In genomic region chr20:35318502-35319157, GRCh38 we compare ENCODE assay signal across 12 cellular contexts. TPM values are rescaled to one million over a fixed set of nuclear protein-coding genes. Genes with fewer than 3 reads are reported as not detected.
DNase-seq lines count a peak whose midpoint lies in the region; ATAC-seq and TF ChIP-seq lines count a peak whose summit lies in the region.
"Had no signal": no experiment of that assay in that cellular context is flagged by ENCODE, and none has a peak within 500 bp of the region (broad histone marks: within the 10 kb centered on the region; RNA-seq: fewer than 3 reads in every experiment).

No MANE protein-coding gene starts in this region.

- H3K36me3 ChIP-seq in adipocyte (ENCODE audit: control insufficient read depth, insufficient read depth, low read length, severe bottlenecking) (no peaks in the 10 kb centered on the region), upper lobe of left lung (peaks cover 0 to 3% (median 0%) of the 10 kb centered on the region in 4 donors)

- TF ChIP-seq POLR2A in upper lobe of left lung (IDR thresholded peaks at IDR 0.05), result no peak

- H3K27me3 ChIP-seq in adipocyte (replicated peaks; ENCODE audit: control insufficient read depth, insufficient read depth, low read length) (no peaks in the 10 kb centered on the region), upper lobe of left lung (no peaks in the 10 kb centered on the region)

- H3K4me3 ChIP-seq in adipocyte (ENCODE audit: low read length) (no peak overlapping the region), upper lobe of left lung (no peak overlapping the region)

- CTCF ChIA-PET in activated CD4-positive, alpha-beta memory T cell treated with anti-CD3 and anti-CD28 coated beads for 36 hours (lab: Charles Lee), result interaction anchor here (1.5 to 3.0 kb wide), 3 partner anchors 11 to 15 kb away, joined by 8 to 22 read pairs (median 10); no protein-coding TSS in a partner anchor
- CTCF ChIA-PET in activated CD4-positive, alpha-beta memory T cell treated with anti-CD3 and anti-CD28 coated beads, Interleukin-2, amount 10 ng/mL, durations not matched to agents 7 days and 5 days (lab: Charles Lee), result interaction anchor here (1.2 to 2.9 kb wide), 4 partner anchors 11 to 71 kb away, joined by 3 to 16 read pairs (median 8); no protein-coding TSS in a partner anchor

- H3K36me3 Mint-ChIP-seq in activated CD4-positive, alpha-beta memory T cell treated with anti-CD3 and anti-CD28 coated beads for 36 hours, result peaks cover 1% of the 10 kb centered on the region
- peaks cover 11% of the 10 kb centered on the region for H3K36me3 Mint-ChIP-seq in activated CD4-positive, alpha-beta memory T cell treated with anti-CD3 and anti-CD28 coated beads, Interleukin-2, amount 10 ng/mL, durations not matched to agents 7 days and 5 days (ENCODE audit: low read depth)

- H3K9me3 Mint-ChIP-seq in activated CD4-positive, alpha-beta memory T cell treated with anti-CD3 and anti-CD28 coated beads for 36 hours, result no peaks in the 10 kb centered on the region
- H3K9me3 Mint-ChIP-seq in activated CD4-positive, alpha-beta memory T cell treated with anti-CD3 and anti-CD28 coated beads, Interleukin-2, amount 10 ng/mL, durations not matched to agents 7 days and 5 days, result no peaks in the 10 kb centered on the region
- H3K9me3 Mint-ChIP-seq: CD4-positive, CD25-positive, alpha-beta regulatory T cell; endodermal cell had no signal

- peak in 1 of 4 donors; percentile 66 for TF ChIP-seq EP300 in upper lobe of left lung (IDR thresholded peaks at IDR 0.05)

- H3K9ac ChIP-seq in adipocyte (ENCODE audit: low read length), result no peak overlapping the region

- H3K27ac Mint-ChIP-seq in activated CD4-positive, alpha-beta memory T cell treated with anti-CD3 and anti-CD28 coated beads for 36 hours, result no peak overlapping the region
- no peak overlapping the region for H3K27ac Mint-ChIP-seq in activated CD4-positive, alpha-beta memory T cell treated with anti-CD3 and anti-CD28 coated beads, Interleukin-2, amount 10 ng/mL, durations not matched to agents 7 days and 5 days
- H3K27ac Mint-ChIP-seq: endodermal cell had no signal

- H3K4me1 ChIP-seq in adipocyte (ENCODE audit: control insufficient read depth, insufficient read depth, low read length) (peaks cover 61% of the 10 kb centered on the region), upper lobe of left lung (peaks cover 0 to 12% (median 4%) of the 10 kb centered on the region in 4 donors)

- POLR2A ChIA-PET in activated CD4-positive, alpha-beta memory T cell treated with anti-CD3 and anti-CD28 coated beads for 36 hours (lab: Charles Lee), result no interaction called here
- POLR2A ChIA-PET in activated CD4-positive, alpha-beta memory T cell treated with anti-CD3 and anti-CD28 coated beads, Interleukin-2, amount 10 ng/mL, durations not matched to agents 7 days and 5 days (lab: Charles Lee), result interaction anchor here (1.2 to 1.4 kb wide), 2 partner anchors 13 to 93 kb away, joined by 3 to 6 read pairs; partner anchors contain the start of gene UQCC1

- H3K4me1 Mint-ChIP-seq in activated CD4-positive, alpha-beta memory T cell treated with anti-CD3 and anti-CD28 coated beads for 36 hours (ENCODE audit: low read depth), result peaks cover 44% of the 10 kb centered on the region
- H3K4me1 Mint-ChIP-seq in activated CD4-positive, alpha-beta memory T cell treated with anti-CD3 and anti-CD28 coated beads, Interleukin-2, amount 10 ng/mL, durations not matched to agents 7 days and 5 days, result peaks cover 49% of the 10 kb centered on the region

- H3K27ac ChIP-seq in upper lobe of left lung, result peak overlapping the region in 1 of 4 donors; percentile 32

- peak; percentile 42 to 45 for ATAC-seq in upper lobe of left lung (ENCODE audit: low FRiP score in 2 of 2)
- no peak for ATAC-seq in HG02571 (IDR thresholded peaks at IDR 0.05; ENCODE audit: unreplicated experiment)
- no peak for ATAC-seq in GM19328 (IDR thresholded peaks at IDR 0.05; ENCODE audit: unreplicated experiment)

- no peak for TF ChIP-seq CTCF in upper lobe of left lung (IDR thresholded peaks at IDR 0.05)

- intact Hi-C loops in activated CD4-positive, alpha-beta memory T cell treated with anti-CD3 and anti-CD28 coated beads for 36 hours (cut with micrococcal nuclease), result no loop called here

- DNase-seq in activated CD4-positive, alpha-beta memory T cell treated with anti-CD3 and anti-CD28 coated beads for 36 hours, result peak; percentile 21
- DNase-seq in activated CD4-positive, alpha-beta memory T cell treated with anti-CD3 and anti-CD28 coated beads, Interleukin-2, amount 10 ng/mL, durations not matched to agents 7 days and 5 days, result no peak
- DNase-seq in adipocyte (ENCODE audit: low read depth) (peak; percentile 54), left kidney (ENCODE audit: low read depth, low spot score) (peak; percentile 37), upper lobe of left lung (peak in 1 of 2 donors; percentile 60), NCI-H748 treated with DMSO at 0.1 percent for 48 hours (lab: John Stamatoyannopoulos, UW) (no peak)
- DNase-seq: endodermal cell, H7 had no signal

- 70 to 81% methylated on average over 6 of the region's 6 CpGs for WGBS in upper lobe of left lung, 2 donors

- H3K4me3 Mint-ChIP-seq in activated CD4-positive, alpha-beta memory T cell treated with anti-CD3 and anti-CD28 coated beads for 36 hours, result no peak overlapping the region
- no peak overlapping the region for H3K4me3 Mint-ChIP-seq in activated CD4-positive, alpha-beta memory T cell treated with anti-CD3 and anti-CD28 coated beads, Interleukin-2, amount 10 ng/mL, durations not matched to agents 7 days and 5 days
- H3K4me3 Mint-ChIP-seq: CD4-positive, CD25-positive, alpha-beta regulatory T cell; endodermal cell had no signal

- H3K9me3 ChIP-seq in adipocyte (ENCODE audit: control insufficient read depth, low read length) (no peaks in the 10 kb centered on the region), upper lobe of left lung (no peaks in the 10 kb centered on the region)

- no peaks in the 10 kb centered on the region for H3K27me3 Mint-ChIP-seq in activated CD4-positive, alpha-beta memory T cell treated with anti-CD3 and anti-CD28 coated beads for 36 hours
- no peaks in the 10 kb centered on the region for H3K27me3 Mint-ChIP-seq in activated CD4-positive, alpha-beta memory T cell treated with anti-CD3 and anti-CD28 coated beads, Interleukin-2, amount 10 ng/mL, durations not matched to agents 7 days and 5 days
- H3K27me3 Mint-ChIP-seq: CD4-positive, CD25-positive, alpha-beta regulatory T cell had no signal

RNA-seq across cellular contexts. Expression of gene FAM83C, which starts 26.4 kb away (rescaled TPM):
- not detected for total RNA-seq in activated CD4-positive, alpha-beta memory T cell treated with anti-CD3 and anti-CD28 coated beads for 36 hours
- not detected for total RNA-seq in activated CD4-positive, alpha-beta memory T cell treated with anti-CD3 and anti-CD28 coated beads, Interleukin-2, amount 10 ng/mL, durations not matched to agents 7 days and 5 days
- total RNA-seq in upper lobe of left lung, result not detected
- total RNA-seq: CD4-positive, CD25-positive, alpha-beta regulatory T cell; endodermal cell; H7; SK-MEL-5 had no signal

RNA-seq across cellular contexts. Expression of gene EIF6, which starts 34.1 kb away (rescaled TPM):
- 100 to 1,000 TPM; 115 to 120 TPM for total RNA-seq in activated CD4-positive, alpha-beta memory T cell treated with anti-CD3 and anti-CD28 coated beads for 36 hours
- 10 to 100 TPM; 86.1 to 91.3 TPM for total RNA-seq in activated CD4-positive, alpha-beta memory T cell treated with anti-CD3 and anti-CD28 coated beads, Interleukin-2, amount 10 ng/mL, durations not matched to agents 7 days and 5 days
- total RNA-seq in upper lobe of left lung, result 100 to 1,000 TPM in 2 of 6 donors, 10 to 100 TPM in 4; 57.5 to 106 (median 88.7) TPM

RNA-seq across cellular contexts. Expression of gene MMP24OS, which starts 40.7 kb away (rescaled TPM):
- total RNA-seq in activated CD4-positive, alpha-beta memory T cell treated with anti-CD3 and anti-CD28 coated beads for 36 hours, result 10 to 100 TPM; 35.0 to 38.1 TPM
- 10 to 100 TPM; 45.6 to 48.7 TPM for total RNA-seq in activated CD4-positive, alpha-beta memory T cell treated with anti-CD3 and anti-CD28 coated beads, Interleukin-2, amount 10 ng/mL, durations not matched to agents 7 days and 5 days
- total RNA-seq in upper lobe of left lung, result 100 to 1,000 TPM in 1 of 6 donors, 10 to 100 TPM in 5; 27.8 to 145 (median 42.6) TPM

Comparison
In these comparisons a context has a peak if more than half of its experiments do, and no peak if none do; other contexts are left out.
1. DNase-seq: peak in activated CD4-positive, alpha-beta memory T cell treated with anti-CD3 and anti-CD28 coated beads for 36 hours (single experiment), adipocyte (single experiment) and left kidney (single experiment); none in activated CD4-positive, alpha-beta memory T cell treated with anti-CD3 and anti-CD28 coated beads, Interleukin-2, amount 10 ng/mL, durations not matched to agents 7 days and 5 days (single experiment) and NCI-H748 treated with DMSO at 0.1 percent for 48 hours (single experiment).
2. ATAC-seq: peak in upper lobe of left lung (2 of 2); none in HG02571 (single experiment) and GM19328 (single experiment).